In the genomic region with DNA sequence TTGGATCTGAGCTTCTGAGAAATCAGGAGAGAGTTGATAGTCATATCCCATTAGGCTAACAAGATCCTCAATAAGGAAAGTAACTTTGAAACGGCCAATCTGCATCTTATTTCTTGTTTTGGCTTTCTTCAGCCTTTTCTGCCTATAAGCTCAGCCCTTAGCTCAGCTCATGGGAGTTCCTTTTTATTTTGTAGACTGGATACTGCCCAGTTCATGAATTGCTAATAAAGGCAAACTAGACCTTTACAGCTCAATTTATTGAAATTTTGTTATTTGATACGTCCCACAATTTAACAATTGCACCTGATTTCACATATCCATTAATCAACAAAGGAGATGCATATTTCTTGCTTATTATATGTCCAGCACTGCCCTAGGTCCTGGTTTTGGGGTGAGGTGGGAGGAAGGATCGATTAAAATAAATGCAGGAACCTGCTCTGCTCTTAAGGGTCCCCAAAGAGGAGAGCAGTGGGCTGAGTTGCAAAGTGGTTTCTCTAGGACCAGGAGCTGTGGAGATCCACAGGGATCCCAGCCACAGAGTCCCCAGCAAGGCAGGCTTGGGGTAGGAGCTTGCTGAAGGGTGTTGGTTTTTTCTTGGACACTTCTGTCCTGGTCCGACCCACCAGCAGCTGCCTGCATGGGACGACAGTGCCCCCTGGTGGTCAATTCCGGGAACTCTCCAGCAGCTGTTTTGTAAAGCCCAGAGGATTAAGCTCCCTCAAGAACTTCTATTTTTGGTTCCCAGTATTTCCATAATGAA, we compare ENCODE assay signal across 1 cellular context.
TF ChIP-seq lines count a peak whose summit lies in the region.

No MANE protein-coding gene starts in this region.

TF ChIP-seq in K562, 482 proteins besides CTCF, POLR2A, EP300 and RAD21 (continued from another document and continues in another):
- TF ChIP-seq, protein P1, sequence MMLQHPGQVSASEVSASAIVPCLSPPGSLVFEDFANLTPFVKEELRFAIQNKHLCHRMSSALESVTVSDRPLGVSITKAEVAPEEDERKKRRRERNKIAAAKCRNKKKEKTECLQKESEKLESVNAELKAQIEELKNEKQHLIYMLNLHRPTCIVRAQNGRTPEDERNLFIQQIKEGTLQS (IDR thresholded peaks at IDR 0.05), result no peak
- TF ChIP-seq, protein P1 (CRISPR knock-in tag; conservative IDR thresholded peaks at IDR 0.05), result 0 out of 2 replicates have a peak, but pooled peaks have one; percentile 41
- TF ChIP-seq NFATC3 (IDR thresholded peaks at IDR 0.05) (no peak), SMC3 (conservative IDR thresholded peaks at IDR 0.05; ENCODE audit: insufficient read depth, low read depth, low read length) (peak; percentile 99), NCOA6 (IDR thresholded peaks at IDR 0.05) (no peak), KLF10 (CRISPR knock-in tag; IDR thresholded peaks at IDR 0.05) (no peak), STAT5A (IDR thresholded peaks at IDR 0.05; ENCODE audit: borderline replicate concordance, low read length) (no peak), MYC (IDR thresholded peaks at IDR 0.05; ENCODE audit: low read depth, low read length) (peak; percentile 52), MYC (CRISPR knock-in tag; IDR thresholded peaks at IDR 0.05; ENCODE audit: borderline replicate concordance, low read depth) (no peak), EHMT2 (IDR thresholded peaks at IDR 0.05) (no peak), ZNF699 (CRISPR knock-in tag; IDR thresholded peaks at IDR 0.05; ENCODE audit: insufficient replicate concordance) (no peak), ZNF133 (CRISPR knock-in tag; IDR thresholded peaks at IDR 0.05) (no peak), JUND (IDR thresholded peaks at IDR 0.05; ENCODE audit: borderline replicate concordance, low read depth, low read length) (0 out of 2 replicates have a peak, but pooled peaks have one; percentile 29), JUND (tag; IDR thresholded peaks at IDR 0.05; ENCODE audit: borderline replicate concordance, low read depth, low read length) (no peak), ARID2 (IDR thresholded peaks at IDR 0.05) (peak; percentile 86), ZNF695 (CRISPR knock-in tag; IDR thresholded peaks at IDR 0.05) (no peak), KAT8 (IDR thresholded peaks at IDR 0.05; ENCODE audit: low read depth) (no peak), ZNF766 (CRISPR knock-in tag; conservative IDR thresholded peaks at IDR 0.05) (no peak), PRPF4 (IDR thresholded peaks at IDR 0.05; ENCODE audit: insufficient read depth, low read depth, low read length, poor library complexity, severe bottlenecking) (no peak), U2AF1 (optimal IDR thresholded peaks at IDR 0.05; ENCODE audit: low read depth, low read length) (no peak), RBM15 (IDR thresholded peaks at IDR 0.05; ENCODE audit: insufficient read depth, low read length) (no peak), ZNF75A (CRISPR knock-in tag; IDR thresholded peaks at IDR 0.05) (no peak), PML (IDR thresholded peaks at IDR 0.05; ENCODE audit: low read length) (no peak), CBX3 (IDR thresholded peaks at IDR 0.05; ENCODE audit: borderline replicate concordance in 1 of 2, low read length in 2 of 2) (0 out of 3 replicates have a peak, but pooled peaks of 1 of the 2 experiments have one; percentile 38), ZNF134 (CRISPR knock-in tag; conservative IDR thresholded peaks at IDR 0.05) (no peak), PCBP2 (IDR thresholded peaks at IDR 0.05; ENCODE audit: low read depth, low read length, poor library complexity, severe bottlenecking) (no peak), IFI16 (CRISPR knock-in tag; IDR thresholded peaks at IDR 0.05) (no peak), NR4A1 (CRISPR knock-in tag; IDR thresholded peaks at IDR 0.05) (no peak), NR4A1 (tag; IDR thresholded peaks at IDR 0.05) (no peak), ZSCAN32 (CRISPR knock-in tag; IDR thresholded peaks at IDR 0.05) (no peak), NFXL1 (CRISPR knock-in tag; IDR thresholded peaks at IDR 0.05) (no peak), ZNF23 (CRISPR knock-in tag; IDR thresholded peaks at IDR 0.05) (no peak)
- TF ChIP-seq, protein P2, sequence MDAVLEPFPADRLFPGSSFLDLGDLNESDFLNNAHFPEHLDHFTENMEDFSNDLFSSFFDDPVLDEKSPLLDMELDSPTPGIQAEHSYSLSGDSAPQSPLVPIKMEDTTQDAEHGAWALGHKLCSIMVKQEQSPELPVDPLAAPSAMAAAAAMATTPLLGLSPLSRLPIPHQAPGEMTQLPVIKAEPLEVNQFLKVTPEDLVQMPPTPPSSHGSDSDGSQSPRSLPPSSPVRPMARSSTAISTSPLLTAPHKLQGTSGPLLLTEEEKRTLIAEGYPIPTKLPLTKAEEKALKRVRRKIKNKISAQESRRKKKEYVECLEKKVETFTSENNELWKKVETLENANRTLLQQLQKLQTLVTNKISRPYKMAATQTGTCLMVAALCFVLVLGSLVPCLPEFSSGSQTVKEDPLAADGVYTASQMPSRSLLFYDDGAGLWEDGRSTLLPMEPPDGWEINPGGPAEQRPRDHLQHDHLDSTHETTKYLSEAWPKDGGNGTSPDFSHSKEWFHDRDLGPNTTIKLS (IDR thresholded peaks at IDR 0.05; ENCODE audit: borderline replicate concordance, low read depth), result no peak
- TF ChIP-seq, protein P3, sequence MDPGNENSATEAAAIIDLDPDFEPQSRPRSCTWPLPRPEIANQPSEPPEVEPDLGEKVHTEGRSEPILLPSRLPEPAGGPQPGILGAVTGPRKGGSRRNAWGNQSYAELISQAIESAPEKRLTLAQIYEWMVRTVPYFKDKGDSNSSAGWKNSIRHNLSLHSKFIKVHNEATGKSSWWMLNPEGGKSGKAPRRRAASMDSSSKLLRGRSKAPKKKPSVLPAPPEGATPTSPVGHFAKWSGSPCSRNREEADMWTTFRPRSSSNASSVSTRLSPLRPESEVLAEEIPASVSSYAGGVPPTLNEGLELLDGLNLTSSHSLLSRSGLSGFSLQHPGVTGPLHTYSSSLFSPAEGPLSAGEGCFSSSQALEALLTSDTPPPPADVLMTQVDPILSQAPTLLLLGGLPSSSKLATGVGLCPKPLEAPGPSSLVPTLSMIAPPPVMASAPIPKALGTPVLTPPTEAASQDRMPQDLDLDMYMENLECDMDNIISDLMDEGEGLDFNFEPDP (CRISPR knock-in tag; IDR thresholded peaks at IDR 0.05), result no peak
- TF ChIP-seq, protein P4, sequence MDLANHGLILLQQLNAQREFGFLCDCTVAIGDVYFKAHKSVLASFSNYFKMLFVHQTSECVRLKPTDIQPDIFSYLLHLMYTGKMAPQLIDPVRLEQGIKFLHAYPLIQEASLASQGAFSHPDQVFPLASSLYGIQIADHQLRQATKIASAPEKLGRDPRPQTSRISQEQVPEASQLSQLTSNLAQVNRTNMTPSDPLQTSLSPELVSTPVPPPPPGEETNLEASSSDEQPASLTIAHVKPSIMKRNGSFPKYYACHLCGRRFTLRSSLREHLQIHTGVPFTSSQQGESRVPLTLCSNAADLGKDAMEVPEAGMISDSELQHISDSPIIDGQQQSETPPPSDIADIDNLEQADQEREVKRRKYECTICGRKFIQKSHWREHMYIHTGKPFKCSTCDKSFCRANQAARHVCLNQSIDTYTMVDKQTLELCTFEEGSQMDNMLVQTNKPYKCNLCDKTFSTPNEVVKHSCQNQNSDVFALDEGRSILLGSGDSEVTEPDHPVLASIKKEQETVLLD (IDR thresholded peaks at IDR 0.05), result no peak
- TF ChIP-seq, protein P5, sequence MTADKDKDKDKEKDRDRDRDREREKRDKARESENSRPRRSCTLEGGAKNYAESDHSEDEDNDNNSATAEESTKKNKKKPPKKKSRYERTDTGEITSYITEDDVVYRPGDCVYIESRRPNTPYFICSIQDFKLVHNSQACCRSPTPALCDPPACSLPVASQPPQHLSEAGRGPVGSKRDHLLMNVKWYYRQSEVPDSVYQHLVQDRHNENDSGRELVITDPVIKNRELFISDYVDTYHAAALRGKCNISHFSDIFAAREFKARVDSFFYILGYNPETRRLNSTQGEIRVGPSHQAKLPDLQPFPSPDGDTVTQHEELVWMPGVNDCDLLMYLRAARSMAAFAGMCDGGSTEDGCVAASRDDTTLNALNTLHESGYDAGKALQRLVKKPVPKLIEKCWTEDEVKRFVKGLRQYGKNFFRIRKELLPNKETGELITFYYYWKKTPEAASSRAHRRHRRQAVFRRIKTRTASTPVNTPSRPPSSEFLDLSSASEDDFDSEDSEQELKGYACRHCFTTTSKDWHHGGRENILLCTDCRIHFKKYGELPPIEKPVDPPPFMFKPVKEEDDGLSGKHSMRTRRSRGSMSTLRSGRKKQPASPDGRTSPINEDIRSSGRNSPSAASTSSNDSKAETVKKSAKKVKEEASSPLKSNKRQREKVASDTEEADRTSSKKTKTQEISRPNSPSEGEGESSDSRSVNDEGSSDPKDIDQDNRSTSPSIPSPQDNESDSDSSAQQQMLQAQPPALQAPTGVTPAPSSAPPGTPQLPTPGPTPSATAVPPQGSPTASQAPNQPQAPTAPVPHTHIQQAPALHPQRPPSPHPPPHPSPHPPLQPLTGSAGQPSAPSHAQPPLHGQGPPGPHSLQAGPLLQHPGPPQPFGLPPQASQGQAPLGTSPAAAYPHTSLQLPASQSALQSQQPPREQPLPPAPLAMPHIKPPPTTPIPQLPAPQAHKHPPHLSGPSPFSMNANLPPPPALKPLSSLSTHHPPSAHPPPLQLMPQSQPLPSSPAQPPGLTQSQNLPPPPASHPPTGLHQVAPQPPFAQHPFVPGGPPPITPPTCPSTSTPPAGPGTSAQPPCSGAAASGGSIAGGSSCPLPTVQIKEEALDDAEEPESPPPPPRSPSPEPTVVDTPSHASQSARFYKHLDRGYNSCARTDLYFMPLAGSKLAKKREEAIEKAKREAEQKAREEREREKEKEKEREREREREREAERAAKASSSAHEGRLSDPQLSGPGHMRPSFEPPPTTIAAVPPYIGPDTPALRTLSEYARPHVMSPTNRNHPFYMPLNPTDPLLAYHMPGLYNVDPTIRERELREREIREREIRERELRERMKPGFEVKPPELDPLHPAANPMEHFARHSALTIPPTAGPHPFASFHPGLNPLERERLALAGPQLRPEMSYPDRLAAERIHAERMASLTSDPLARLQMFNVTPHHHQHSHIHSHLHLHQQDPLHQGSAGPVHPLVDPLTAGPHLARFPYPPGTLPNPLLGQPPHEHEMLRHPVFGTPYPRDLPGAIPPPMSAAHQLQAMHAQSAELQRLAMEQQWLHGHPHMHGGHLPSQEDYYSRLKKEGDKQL (CRISPR knock-in tag; IDR thresholded peaks at IDR 0.05; ENCODE audit: borderline replicate concordance), result no peak
- TF ChIP-seq, protein P6, sequence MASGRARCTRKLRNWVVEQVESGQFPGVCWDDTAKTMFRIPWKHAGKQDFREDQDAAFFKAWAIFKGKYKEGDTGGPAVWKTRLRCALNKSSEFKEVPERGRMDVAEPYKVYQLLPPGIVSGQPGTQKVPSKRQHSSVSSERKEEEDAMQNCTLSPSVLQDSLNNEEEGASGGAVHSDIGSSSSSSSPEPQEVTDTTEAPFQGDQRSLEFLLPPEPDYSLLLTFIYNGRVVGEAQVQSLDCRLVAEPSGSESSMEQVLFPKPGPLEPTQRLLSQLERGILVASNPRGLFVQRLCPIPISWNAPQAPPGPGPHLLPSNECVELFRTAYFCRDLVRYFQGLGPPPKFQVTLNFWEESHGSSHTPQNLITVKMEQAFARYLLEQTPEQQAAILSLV (tag; IDR thresholded peaks at IDR 0.05), result no peak
- TF ChIP-seq, protein P7, sequence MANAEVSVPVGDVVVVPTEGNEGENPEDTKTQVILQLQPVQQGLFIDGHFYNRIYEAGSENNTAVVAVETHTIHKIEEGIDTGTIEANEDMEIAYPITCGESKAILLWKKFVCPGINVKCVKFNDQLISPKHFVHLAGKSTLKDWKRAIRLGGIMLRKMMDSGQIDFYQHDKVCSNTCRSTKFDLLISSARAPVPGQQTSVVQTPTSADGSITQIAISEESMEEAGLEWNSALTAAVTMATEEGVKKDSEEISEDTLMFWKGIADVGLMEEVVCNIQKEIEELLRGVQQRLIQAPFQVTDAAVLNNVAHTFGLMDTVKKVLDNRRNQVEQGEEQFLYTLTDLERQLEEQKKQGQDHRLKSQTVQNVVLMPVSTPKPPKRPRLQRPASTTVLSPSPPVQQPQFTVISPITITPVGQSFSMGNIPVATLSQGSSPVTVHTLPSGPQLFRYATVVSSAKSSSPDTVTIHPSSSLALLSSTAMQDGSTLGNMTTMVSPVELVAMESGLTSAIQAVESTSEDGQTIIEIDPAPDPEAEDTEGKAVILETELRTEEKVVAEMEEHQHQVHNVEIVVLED (CRISPR knock-in tag; IDR thresholded peaks at IDR 0.05), result no peak
- TF ChIP-seq, protein P8, sequence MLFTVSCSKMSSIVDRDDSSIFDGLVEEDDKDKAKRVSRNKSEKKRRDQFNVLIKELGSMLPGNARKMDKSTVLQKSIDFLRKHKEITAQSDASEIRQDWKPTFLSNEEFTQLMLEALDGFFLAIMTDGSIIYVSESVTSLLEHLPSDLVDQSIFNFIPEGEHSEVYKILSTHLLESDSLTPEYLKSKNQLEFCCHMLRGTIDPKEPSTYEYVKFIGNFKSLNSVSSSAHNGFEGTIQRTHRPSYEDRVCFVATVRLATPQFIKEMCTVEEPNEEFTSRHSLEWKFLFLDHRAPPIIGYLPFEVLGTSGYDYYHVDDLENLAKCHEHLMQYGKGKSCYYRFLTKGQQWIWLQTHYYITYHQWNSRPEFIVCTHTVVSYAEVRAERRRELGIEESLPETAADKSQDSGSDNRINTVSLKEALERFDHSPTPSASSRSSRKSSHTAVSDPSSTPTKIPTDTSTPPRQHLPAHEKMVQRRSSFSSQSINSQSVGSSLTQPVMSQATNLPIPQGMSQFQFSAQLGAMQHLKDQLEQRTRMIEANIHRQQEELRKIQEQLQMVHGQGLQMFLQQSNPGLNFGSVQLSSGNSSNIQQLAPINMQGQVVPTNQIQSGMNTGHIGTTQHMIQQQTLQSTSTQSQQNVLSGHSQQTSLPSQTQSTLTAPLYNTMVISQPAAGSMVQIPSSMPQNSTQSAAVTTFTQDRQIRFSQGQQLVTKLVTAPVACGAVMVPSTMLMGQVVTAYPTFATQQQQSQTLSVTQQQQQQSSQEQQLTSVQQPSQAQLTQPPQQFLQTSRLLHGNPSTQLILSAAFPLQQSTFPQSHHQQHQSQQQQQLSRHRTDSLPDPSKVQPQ (CRISPR knock-in tag; IDR thresholded peaks at IDR 0.05; ENCODE audit: borderline replicate concordance), result no peak
- TF ChIP-seq, protein P9, sequence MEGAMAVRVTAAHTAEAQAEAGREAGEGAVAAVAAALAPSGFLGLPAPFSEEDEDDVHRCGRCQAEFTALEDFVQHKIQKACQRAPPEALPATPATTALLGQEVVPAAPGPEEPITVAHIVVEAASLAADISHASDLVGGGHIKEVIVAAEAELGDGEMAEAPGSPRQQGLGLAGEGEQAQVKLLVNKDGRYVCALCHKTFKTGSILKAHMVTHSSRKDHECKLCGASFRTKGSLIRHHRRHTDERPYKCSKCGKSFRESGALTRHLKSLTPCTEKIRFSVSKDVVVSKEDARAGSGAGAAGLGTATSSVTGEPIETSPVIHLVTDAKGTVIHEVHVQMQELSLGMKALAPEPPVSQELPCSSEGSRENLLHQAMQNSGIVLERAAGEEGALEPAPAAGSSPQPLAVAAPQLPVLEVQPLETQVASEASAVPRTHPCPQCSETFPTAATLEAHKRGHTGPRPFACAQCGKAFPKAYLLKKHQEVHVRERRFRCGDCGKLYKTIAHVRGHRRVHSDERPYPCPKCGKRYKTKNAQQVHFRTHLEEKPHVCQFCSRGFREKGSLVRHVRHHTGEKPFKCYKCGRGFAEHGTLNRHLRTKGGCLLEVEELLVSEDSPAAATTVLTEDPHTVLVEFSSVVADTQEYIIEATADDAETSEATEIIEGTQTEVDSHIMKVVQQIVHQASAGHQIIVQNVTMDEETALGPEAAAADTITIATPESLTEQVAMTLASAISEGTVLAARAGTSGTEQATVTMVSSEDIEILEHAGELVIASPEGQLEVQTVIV (CRISPR knock-in tag; IDR thresholded peaks at IDR 0.05; ENCODE audit: borderline replicate concordance), result no peak
- TF ChIP-seq, protein P10, sequence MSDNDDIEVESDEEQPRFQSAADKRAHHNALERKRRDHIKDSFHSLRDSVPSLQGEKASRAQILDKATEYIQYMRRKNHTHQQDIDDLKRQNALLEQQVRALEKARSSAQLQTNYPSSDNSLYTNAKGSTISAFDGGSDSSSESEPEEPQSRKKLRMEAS (CRISPR knock-in tag; IDR thresholded peaks at IDR 0.05), result no peak
